In genomic region chr19:2059422-2060201, GRCh38 we compare ENCODE assay signal across 8 cellular contexts. TPM values are rescaled to one million over a fixed set of nuclear protein-coding genes. Genes with fewer than 3 reads are reported as not detected.
DNase-seq lines count a peak whose midpoint lies in the region; ATAC-seq and TF ChIP-seq lines count a peak whose summit lies in the region.

No MANE protein-coding gene starts in this region.

- peaks cover 80% of the 10 kb centered on the region for H3K4me1 ChIP-seq in lower lobe of right lung
- peaks cover 44 to 68% of the 10 kb centered on the region in 2 donors for H3K4me1 ChIP-seq in thyroid gland

- peak overlapping the region; percentile 98 for H3K27ac ChIP-seq in cingulate gyrus (ENCODE audit: low read depth, low read length)
- H3K27ac ChIP-seq in lower lobe of right lung: peak overlapping the region; percentile 100
- peak overlapping the region; percentile 96 to 100 (median 100) for H3K27ac ChIP-seq in thyroid gland

- TF ChIP-seq CTCF in lower lobe of right lung (IDR thresholded peaks at IDR 0.05) (no peak), thyroid gland (IDR thresholded peaks at IDR 0.05) (no peak)

- H3K36me3 ChIP-seq in lower lobe of right lung (no peaks in the 10 kb centered on the region), thyroid gland (no peaks in the 10 kb centered on the region)

- ATAC-seq in lower lobe of right lung (peak; percentile 76 to 80), HG03097 (IDR thresholded peaks at IDR 0.05; ENCODE audit: low FRiP score, unreplicated experiment) (no peak)

- peak; percentile 60 for DNase-seq in DMS 273 (lab: John Stamatoyannopoulos, UW; ENCODE audit: unreplicated experiment)
- no peak for DNase-seq in DMS 273 treated with DMSO at 0.1 percent for 48 hours (lab: John Stamatoyannopoulos, UW)
- DNase-seq in OCI-M2 (lab: John Stamatoyannopoulos, UW; ENCODE audit: unreplicated experiment): peak; percentile 12
- peak; percentile 92 for DNase-seq in lower lobe of right lung
- DNase-seq in thyroid gland: peak; percentile 98
- DNase-seq in activated CD4-positive, alpha-beta T cell treated with anti-CD3 and anti-CD28 coated beads for 48 hours: no peak

- H3K9me3 ChIP-seq in lower lobe of right lung (no peaks in the 10 kb centered on the region), thyroid gland (no peaks in the 10 kb centered on the region)

- intact Hi-C loops in lower lobe of right lung (cut with DNase I): no loop called here
- intact Hi-C loops in thyroid gland (cut with DNase I): no loop called here

- H3K27me3 ChIP-seq in lower lobe of right lung (ENCODE audit: low read depth): no peaks in the 10 kb centered on the region
- H3K27me3 ChIP-seq in thyroid gland: no peaks in the 10 kb centered on the region

- 24 to 40% methylated on average over 13 to 17 of the region's 24 CpGs for WGBS in thyroid gland, 2 donors

- TF ChIP-seq POLR2A in thyroid gland (IDR thresholded peaks at IDR 0.05): peak; percentile 27 to 81

- H3K4me3 ChIP-seq in lower lobe of right lung (peak overlapping the region; percentile 79), thyroid gland (replicated peaks in 1 of 3) (no peak overlapping the region)

RNA-seq across cellular contexts. Expression of gene MKNK2, which starts 8.6 kb away (rescaled TPM):
- total RNA-seq in lower lobe of right lung: 268 TPM
- total RNA-seq in thyroid gland: 100 to 1,000 TPM; 106 to 161 (median 123) TPM

RNA-seq across cellular contexts. Expression of gene MOB3A, which starts 36.5 kb away (rescaled TPM):
- total RNA-seq in lower lobe of right lung (69.2 TPM), thyroid gland (10 to 100 TPM; 18.5 to 40.4 (median 26.6) TPM)

RNA-seq across cellular contexts. Expression of gene IZUMO4, which starts 37.1 kb away (rescaled TPM):
- total RNA-seq in lower lobe of right lung (7.4 TPM), thyroid gland (1 to 10 TPM; 1.1 to 4.2 (median 2.9) TPM)

RNA-seq across cellular contexts. Expression of gene BTBD2, which starts 44.1 kb away (rescaled TPM):
- total RNA-seq in lower lobe of right lung (62.0 TPM), thyroid gland (10 to 100 TPM; 74.8 to 89.9 (median 76.2) TPM)

Comparison
In these comparisons a context has a peak if more than half of its experiments do, and no peak if none do; other contexts are left out.
1. DNase-seq: peak in DMS 273 (single experiment), OCI-M2 (single experiment), lower lobe of right lung (single experiment) and thyroid gland (2 of 2); none in DMS 273 treated with DMSO at 0.1 percent for 48 hours (single experiment) and activated CD4-positive, alpha-beta T cell treated with anti-CD3 and anti-CD28 coated beads for 48 hours (single experiment).
2. Peak in every context shown above with its lines, with median percentiles within 50 percentile points of each other: H3K27ac ChIP-seq.